In the genomic region with DNA sequence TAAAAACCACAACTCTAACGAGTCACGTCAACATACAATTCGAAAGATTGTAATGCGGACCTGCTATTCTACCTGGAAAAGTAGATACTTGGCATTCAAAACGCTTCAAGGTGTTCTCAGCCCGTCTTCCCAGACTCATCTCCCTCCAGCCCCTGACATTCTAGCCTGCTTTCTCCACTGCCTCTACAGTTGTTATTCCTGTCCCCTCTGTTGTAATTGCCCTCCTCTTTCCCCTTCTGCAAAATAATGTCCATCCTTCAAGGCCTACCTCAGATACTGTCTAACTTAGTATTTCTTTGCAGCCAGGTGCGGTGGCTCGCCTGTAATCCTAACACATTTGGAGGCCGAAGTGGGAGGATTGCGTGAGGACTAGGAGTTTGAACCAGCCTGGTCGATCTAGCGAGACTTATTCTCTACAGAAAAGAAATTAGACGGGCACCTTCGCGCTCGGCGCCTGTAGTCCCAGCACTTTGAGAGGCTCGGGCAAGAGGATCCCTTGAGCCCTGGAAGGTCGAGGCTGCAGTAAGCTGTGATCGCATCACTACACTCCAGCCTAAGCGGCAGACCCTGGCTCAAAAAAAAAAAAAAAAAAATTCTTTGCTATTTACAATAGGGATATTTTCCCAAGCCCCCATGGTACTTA, we compare ENCODE assay signal across 8 cellular contexts. TPM values are rescaled to one million over a fixed set of nuclear protein-coding genes. Genes with fewer than 3 reads are reported as not detected.
DNase-seq lines count a peak whose midpoint lies in the region; ATAC-seq, FAIRE-seq and TF ChIP-seq lines count a peak whose summit lies in the region.

No MANE protein-coding gene starts in this region.

- TF ChIP-seq EP300 in sigmoid colon (IDR thresholded peaks at IDR 0.05), result no peak

- H3K4me3 ChIP-seq in fibroblast of the aortic adventitia (ENCODE audit: low read depth, low read length), result peak overlapping the region; percentile 95
- peak overlapping the region; percentile 64 to 82 (median 76) for H3K4me3 ChIP-seq in sigmoid colon

- DNase-seq in GM19239 (ENCODE audit: insufficient read length, low spot score) (no peak), SK-N-DZ (ENCODE audit: low spot score) (peak; percentile 6), fibroblast of the aortic adventitia (ENCODE audit: low read depth) (no peak), sigmoid colon (no peak), NCI-H128 (lab: John Stamatoyannopoulos, UW; ENCODE audit: unreplicated experiment) (no peak), cortex of kidney (lab: John Stamatoyannopoulos, UW) (no peak), A172 (ENCODE audit: low spot score) (no peak)

- peak overlapping the region; percentile 89 to 91 (median 90) for H3K27ac ChIP-seq in sigmoid colon

- WGBS in sigmoid colon, 2 donors, result 65 to 68% methylated on average over 21 of the region's 21 CpGs

- peak; percentile 18 for FAIRE-seq in GM19239 (lab: Jason Lieb, UNC)

- peaks cover 0 to 31% (median 20%) of the 10 kb centered on the region in 4 donors for H3K4me1 ChIP-seq in sigmoid colon

- no peaks in the 10 kb centered on the region for H3K9me3 ChIP-seq in sigmoid colon

- no peak for TF ChIP-seq POLR2A in sigmoid colon (IDR thresholded peaks at IDR 0.05)

- no peaks in the 10 kb centered on the region for H3K27me3 ChIP-seq in sigmoid colon

- intact Hi-C loops in sigmoid colon (cut with DNase I), result loop anchor here (2.0 kb wide), 2 partner anchors 33 to 167 kb away; partner anchors contain the start of genes ARID4B, GGPS1 and TOMM20

- H3K36me3 ChIP-seq in sigmoid colon, result peaks cover 0 to 22% (median 1%) of the 10 kb centered on the region in 4 donors

- ATAC-seq in GM21390 (IDR thresholded peaks at IDR 0.05; ENCODE audit: unreplicated experiment), result no peak

- TF ChIP-seq CTCF in fibroblast of the aortic adventitia (IDR thresholded peaks at IDR 0.05; ENCODE audit: insufficient read depth, low read length) (no peak), sigmoid colon (IDR thresholded peaks at IDR 0.05) (no peak)

RNA-seq across cellular contexts. Expression of gene RBM34, which starts 0.8 kb away (rescaled TPM):
- polyA plus RNA-seq in SK-N-DZ (2014; cell fraction: cytosol; rRNA removed), result 62.2 and 128 TPM in 2 replicates
- polyA plus RNA-seq in SK-N-DZ (2014; cell fraction: nucleus; rRNA removed), result 54.2 and 66.8 TPM in 2 replicates
- total RNA-seq in fibroblast of the aortic adventitia (ENCODE audit: low replicate concordance) (55.2 and 118 TPM in 2 replicates), sigmoid colon (10 to 100 TPM; 46.4 to 83.9 (median 51.8) TPM)
- polyA plus RNA-seq in sigmoid colon, result 10 to 100 TPM; 48.8 to 56.1 (median 55.3) TPM
- 131 and 170 TPM in 2 replicates for total RNA-seq in A172 (2014; rRNA removed; shearing (Covaris generic))

RNA-seq across cellular contexts. Expression of gene TOMM20, which starts 33.2 kb away (rescaled TPM):
- 160 and 181 TPM in 2 replicates for polyA plus RNA-seq in SK-N-DZ (2014; cell fraction: cytosol; rRNA removed)
- 60.2 and 62.0 TPM in 2 replicates for polyA plus RNA-seq in SK-N-DZ (2014; cell fraction: nucleus; rRNA removed)
- total RNA-seq in fibroblast of the aortic adventitia (ENCODE audit: low replicate concordance), result 96.5 and 107 TPM in 2 replicates
- total RNA-seq in sigmoid colon, result 100 to 1,000 TPM in 2 of 4 donors, 10 to 100 TPM in 2; 72.0 to 128 (median 112) TPM
- polyA plus RNA-seq in sigmoid colon, result 10 to 100 TPM; 49.0 to 79.3 (median 68.5) TPM
- total RNA-seq in A172 (2014; rRNA removed; shearing (Covaris generic)), result 151 and 161 TPM in 2 replicates
